8 cellular contexts compared by ENCODE assay signal in the genomic region with DNA sequence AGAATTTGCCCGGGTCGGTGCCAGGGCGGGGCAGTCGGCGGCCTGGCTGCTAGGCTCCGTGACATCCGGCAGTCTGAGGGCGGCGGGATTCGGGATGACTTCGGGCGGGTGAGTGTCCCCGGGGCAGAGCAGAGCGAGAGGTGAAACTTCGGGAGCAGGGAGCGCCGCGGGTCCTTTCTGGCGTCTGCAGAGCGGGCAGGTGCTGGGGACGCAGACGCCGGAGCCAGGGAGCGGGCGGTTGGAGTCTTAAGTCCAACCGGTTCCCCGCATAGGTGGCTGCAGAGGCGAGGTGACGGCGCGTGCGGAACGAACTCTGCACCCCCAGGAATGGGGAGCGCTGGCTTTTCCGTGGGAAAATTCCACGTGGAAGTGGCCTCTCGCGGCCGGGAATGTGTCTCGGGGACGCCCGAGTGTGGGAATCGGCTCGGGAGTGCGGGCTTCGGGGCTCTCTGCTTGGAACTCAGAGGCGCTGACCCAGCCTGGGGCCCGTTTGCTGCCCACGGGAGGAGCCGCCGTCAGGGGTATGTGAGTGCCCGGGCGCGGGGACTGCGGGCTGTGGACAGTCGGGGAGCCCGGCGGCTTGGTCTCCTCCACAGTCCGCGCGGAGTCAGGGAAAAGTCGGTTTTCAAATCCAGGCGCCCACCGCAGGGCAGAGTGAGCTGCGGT. TPM values are rescaled to one million over a fixed set of nuclear protein-coding genes. Genes with fewer than 3 reads are reported as not detected.
DNase-seq lines count a peak whose midpoint lies in the region; ATAC-seq lines count a peak whose summit lies in the region.

Gene B4GALNT2, plus strand, starts transcription at position 71 of the 666 bp plus-strand sequence. Its CDS starts 24 bp downstream, at position 95.

- H3K27me3 ChIP-seq in adipocyte (replicated peaks; ENCODE audit: control insufficient read depth, insufficient read depth, low read length) (peaks cover 46% of the 10 kb centered on the region), subcutaneous abdominal adipose tissue (ENCODE audit: control insufficient read depth in 5 of 5, insufficient read depth in 4 of 5, low read length in 5 of 5) (peaks cover 14 to 36% (median 21%) of the 10 kb centered on the region in 5 donors)

- H3K36me3 ChIP-seq in adipocyte (ENCODE audit: control insufficient read depth, insufficient read depth, low read length, severe bottlenecking) (no peaks in the 10 kb centered on the region), subcutaneous abdominal adipose tissue (ENCODE audit: control insufficient read depth in 5 of 5, insufficient read depth in 5 of 5, low read length in 5 of 5) (no peaks in the 10 kb centered on the region)

- H3K9me3 ChIP-seq in adipocyte (ENCODE audit: control insufficient read depth, low read length) (peaks cover 16% of the 10 kb centered on the region), subcutaneous abdominal adipose tissue (ENCODE audit: control insufficient read depth in 5 of 5, low read length in 5 of 5) (peaks cover 0 to 8% (median 4%) of the 10 kb centered on the region in 5 donors)

- DNase-seq in activated CD4-positive, alpha-beta T cell treated with anti-CD3 and anti-CD28 coated beads for 48 hours: peak; percentile 26
- no peak for DNase-seq in activated CD4-positive, alpha-beta T cell treated with anti-CD3 and anti-CD28 coated beads for 1 hour
- DNase-seq in adipocyte (ENCODE audit: low read depth) (peak; percentile 15), kidney tubule cell (ENCODE audit: low spot score) (peak; percentile 55), H4 (ENCODE audit: low spot score) (no peak), medulla oblongata (ENCODE audit: extremely low spot score) (no peak)

- H3K9ac ChIP-seq in adipocyte (ENCODE audit: low read length) (no peak within 1 kb of the TSS), subcutaneous abdominal adipose tissue (ENCODE audit: low read length in 5 of 5) (no peak within 1 kb of the TSS)

- peaks cover 3% of the 10 kb centered on the region for H3K4me1 ChIP-seq in adipocyte (ENCODE audit: control insufficient read depth, insufficient read depth, low read length)
- H3K4me1 ChIP-seq in subcutaneous abdominal adipose tissue (ENCODE audit: control insufficient read depth in 5 of 5, insufficient read depth in 5 of 5, low read length in 5 of 5): peaks cover 0 to 12% (median 10%) of the 10 kb centered on the region in 5 donors

- no peak within 1 kb of the TSS for H3K27ac ChIP-seq in subcutaneous abdominal adipose tissue (ENCODE audit: low read depth, low read length)

- ATAC-seq in GM18867 (IDR thresholded peaks at IDR 0.05; ENCODE audit: unreplicated experiment): no peak

- H3K4me3 ChIP-seq in adipocyte (ENCODE audit: low read length) (peak within 1 kb of the TSS; percentile 52), subcutaneous abdominal adipose tissue (ENCODE audit: low read depth in 1 of 5, low read length in 5 of 5) (peak within 1 kb of the TSS in 4 of 5 donors; percentile 14 to 46 (median 36))

RNA-seq across cellular contexts. Expression of gene B4GALNT2, which starts in this region (rescaled TPM):
- total RNA-seq in H4 (2014; rRNA removed; shearing (Covaris generic)): not detected in 2 replicates

Comparison
In these comparisons a context has a peak if more than half of its experiments do, and no peak if none do; other contexts are left out.
1. DNase-seq: peak in activated CD4-positive, alpha-beta T cell treated with anti-CD3 and anti-CD28 coated beads for 48 hours (single experiment), adipocyte (single experiment) and kidney tubule cell (single experiment); none in activated CD4-positive, alpha-beta T cell treated with anti-CD3 and anti-CD28 coated beads for 1 hour (single experiment), H4 (single experiment) and medulla oblongata (single experiment).